ENCODE assay signal across 22 cellular contexts in the genomic region with DNA sequence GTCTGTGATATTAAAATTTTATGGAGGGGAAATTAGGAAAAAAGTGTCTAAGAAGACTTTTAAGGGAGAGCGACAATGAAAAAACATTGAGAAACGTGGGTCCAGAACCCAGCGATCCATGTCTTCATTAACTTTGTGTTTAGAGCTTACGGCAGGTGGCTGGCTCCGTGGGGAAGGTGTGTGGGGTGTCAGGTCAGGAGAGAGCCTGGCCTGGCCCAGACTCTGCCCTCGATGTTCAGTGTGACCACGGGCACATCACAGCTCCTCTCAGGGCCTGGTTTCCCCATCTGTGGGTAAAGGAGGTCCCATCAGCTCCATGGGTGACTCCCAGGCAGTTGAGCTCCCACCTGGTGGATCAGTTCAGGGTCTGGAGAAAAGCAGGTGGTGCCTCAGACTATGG. TPM values are rescaled to one million over a fixed set of nuclear protein-coding genes. Genes with fewer than 3 reads are reported as not detected.
"Had no signal": no experiment of that assay in that cellular context is flagged by ENCODE, and none has a peak within 500 bp of the region (broad histone marks: within the 10 kb centered on the region; RNA-seq: fewer than 3 reads in every experiment).

No MANE protein-coding gene starts in this region.

- H3K4me3 Mint-ChIP-seq: dendritic cell treated with granulocyte-macrophage colony-stimulating factor and Interleukin-4, amounts not matched to agents 40 ng/mL and 50 ng/mL, for 4 days; immature natural killer cell; naive thymus-derived CD8-positive, alpha-beta T cell; stimulated activated memory B cell treated with anti-CD40 and anti-IgM and Interleukin-4, amounts not matched to agents 10 μg/mL and 1 μg/mL and 100 μg/mL, for 72 hours; stimulated activated naive CD8-positive, alpha-beta T cell treated with anti-CD3 and anti-CD28 coated beads, Interleukin-15, Interleukin-2, amounts not matched to agents 100 ng/mL and 50 ng/mL, for 24 hours had no signal

- H3K9me3 Mint-ChIP-seq: dendritic cell treated with granulocyte-macrophage colony-stimulating factor and Interleukin-4, amounts not matched to agents 40 ng/mL and 50 ng/mL, for 4 days; immature natural killer cell; stimulated activated memory B cell treated with anti-CD40 and anti-IgM and Interleukin-4, amounts not matched to agents 10 μg/mL and 1 μg/mL and 100 μg/mL, for 72 hours; stimulated activated naive CD8-positive, alpha-beta T cell treated with anti-CD3 and anti-CD28 coated beads, Interleukin-15, Interleukin-2, amounts not matched to agents 100 ng/mL and 50 ng/mL, for 24 hours had no signal

- H3K27ac ChIP-seq: neutrophil, pancreas, prostate gland, sigmoid colon, thoracic aorta, tibial nerve, upper lobe of right lung, uterus had no signal

- H3K4me1 Mint-ChIP-seq: immature natural killer cell; naive thymus-derived CD8-positive, alpha-beta T cell; stimulated activated memory B cell treated with anti-CD40 and anti-IgM and Interleukin-4, amounts not matched to agents 10 μg/mL and 1 μg/mL and 100 μg/mL, for 72 hours had no signal

- DNase-seq: caudate nucleus; cerebellar nuclear complex; effector memory CD4-positive, alpha-beta T cell; hypothalamus; immature natural killer cell; islet precursor cell; mammary epithelial cell; naive thymus-derived CD8-positive, alpha-beta T cell; pancreas; right cardiac atrium; sigmoid colon; stimulated activated CD4-positive, alpha-beta T cell treated with anti-CD3 and anti-CD28 coated beads, Interleukin-4, amount 100 ng/mL, for 4 hours; upper lobe of right lung; uterus had no signal

- FAIRE-seq: frontal cortex, pancreas had no signal

- ATAC-seq: naive thymus-derived CD8-positive, alpha-beta T cell; pancreas; right cardiac atrium; stimulated activated memory B cell treated with anti-CD40 and anti-IgM and Interleukin-4, amounts not matched to agents 10 μg/mL and 1 μg/mL and 100 μg/mL, for 72 hours; upper lobe of right lung had no signal

- H3K27ac Mint-ChIP-seq: dendritic cell treated with granulocyte-macrophage colony-stimulating factor and Interleukin-4, amounts not matched to agents 40 ng/mL and 50 ng/mL, for 4 days; immature natural killer cell; naive thymus-derived CD8-positive, alpha-beta T cell; stimulated activated memory B cell treated with anti-CD40 and anti-IgM and Interleukin-4, amounts not matched to agents 10 μg/mL and 1 μg/mL and 100 μg/mL, for 72 hours; stimulated activated naive CD8-positive, alpha-beta T cell treated with anti-CD3 and anti-CD28 coated beads, Interleukin-15, Interleukin-2, amounts not matched to agents 100 ng/mL and 50 ng/mL, for 24 hours had no signal

- H3K27me3 ChIP-seq: pancreas, sigmoid colon, tibial nerve, upper lobe of right lung, uterus had no signal

- H3K36me3 ChIP-seq: neutrophil, prostate gland, upper lobe of right lung, uterus had no signal

- H3K9me3 ChIP-seq: neutrophil, pancreas, prostate gland, sigmoid colon, thoracic aorta, tibial nerve, upper lobe of right lung, uterus had no signal

- H3K4me1 ChIP-seq: pancreas, prostate gland, tibial nerve, upper lobe of right lung, uterus had no signal

- H3K4me3 ChIP-seq: pancreas, prostate gland, sigmoid colon, thoracic aorta, tibial nerve, upper lobe of right lung, uterus had no signal

- H3K36me3 Mint-ChIP-seq: immature natural killer cell; naive thymus-derived CD8-positive, alpha-beta T cell; stimulated activated memory B cell treated with anti-CD40 and anti-IgM and Interleukin-4, amounts not matched to agents 10 μg/mL and 1 μg/mL and 100 μg/mL, for 72 hours had no signal

RNA-seq across cellular contexts. Expression of a gene that starts 22.1 kb away (rescaled TPM):
- total RNA-seq: naive thymus-derived CD8-positive, alpha-beta T cell had no signal
- polyA plus RNA-seq: naive thymus-derived CD8-positive, alpha-beta T cell had no signal
